24 cellular contexts compared by ENCODE assay signal in the genomic region with DNA sequence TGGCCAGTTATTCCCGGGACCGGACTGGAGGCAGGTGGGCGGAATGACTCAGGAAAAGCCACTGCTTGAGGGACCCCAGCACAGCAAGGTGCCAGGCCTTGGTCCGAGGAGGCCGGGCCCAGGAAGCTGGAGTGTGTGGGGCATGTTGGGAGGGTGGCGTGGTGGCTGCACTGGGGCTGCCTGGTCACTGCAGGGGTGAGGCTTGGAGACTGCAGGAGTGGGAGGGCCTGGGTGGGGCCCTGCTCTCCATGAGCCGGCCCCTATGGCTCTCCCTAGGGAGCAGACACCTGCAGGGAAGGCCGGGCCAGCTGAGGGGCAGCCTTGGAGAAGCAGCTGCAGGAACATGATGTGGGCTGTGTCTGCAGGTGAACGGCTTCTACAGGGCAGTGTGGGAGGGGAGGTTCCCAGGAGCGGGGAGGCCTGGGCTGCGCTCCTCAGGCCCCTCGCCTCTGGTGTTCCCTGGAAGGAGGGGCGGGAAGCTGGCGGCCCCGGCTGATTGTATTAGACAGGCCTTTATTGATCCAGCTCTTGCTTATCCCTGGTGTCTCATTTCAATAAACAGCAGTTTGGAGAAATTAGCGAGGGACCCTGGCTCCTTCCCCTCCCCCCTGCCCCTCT. TPM values are rescaled to one million over a fixed set of nuclear protein-coding genes. Genes with fewer than 3 reads are reported as not detected.
A peak's percentile ranks its signal among the peaks of the same experiment; 100 is the strongest.
DNase-seq lines count a peak whose midpoint lies in the region; ATAC-seq, FAIRE-seq and TF ChIP-seq lines count a peak whose summit lies in the region.
"Had no signal": no experiment of that assay in that cellular context is flagged by ENCODE, and none has a peak within 500 bp of the region (broad histone marks: within the 10 kb centered on the region; RNA-seq: fewer than 3 reads in every experiment).

No MANE protein-coding gene starts in this region.

- H3K4me1 ChIP-seq in HEK293 (ENCODE audit: control insufficient read depth, insufficient read depth, low read length) = no peaks in the 10 kb centered on the region
- H3K4me1 ChIP-seq in HepG2 (ENCODE audit: insufficient read depth, low read length) = no peaks in the 10 kb centered on the region
- H3K4me1 ChIP-seq: ascending aorta, esophagus squamous epithelium had no signal

- H3K36me3 ChIP-seq in HEK293 (ENCODE audit: control insufficient read depth in 2 of 2, insufficient read depth in 1 of 2, low read length in 2 of 2) (no peaks in the 10 kb centered on the region), HepG2 (replicated peaks in 1 of 2; ENCODE audit: control insufficient read depth in 1 of 2, insufficient read depth in 2 of 2, low read length in 2 of 2) (no peaks in the 10 kb centered on the region)
- H3K36me3 ChIP-seq: ascending aorta, esophagus squamous epithelium had no signal

- CTCF ChIA-PET in HEK293 (lab: Yijun Ruan, JAX) (interaction anchor here (0.8 to 4.7 kb wide), 2 partner anchors 10 to 38 kb away, joined by 3 to 31 read pairs; no protein-coding TSS in a partner anchor), HepG2 (lab: Yijun Ruan, JAX; ENCODE audit: low intra/inter-chr PET ratio, low total read pairs) (no interaction called here)

- ATAC-seq in HepG2 (peak; percentile 43), GM21528 (IDR thresholded peaks at IDR 0.05; ENCODE audit: low FRiP score, unreplicated experiment) (no peak), GM18498 (IDR thresholded peaks at IDR 0.05; ENCODE audit: unreplicated experiment) (no peak), HG03520 (IDR thresholded peaks at IDR 0.05; ENCODE audit: unreplicated experiment) (no peak)
- ATAC-seq: T-cell had no signal

- H3K27ac ChIP-seq in HEK293 (ENCODE audit: extremely low read depth, low read depth, low read length) (no peak overlapping the region), HepG2 (ENCODE audit: extremely low read length, insufficient read depth, low read length) (no peak overlapping the region)
- H3K27ac ChIP-seq: ascending aorta, esophagus squamous epithelium, KMS-11, RWPE1 had no signal

- peak; percentile 33 for DNase-seq in NCI-H2227 (lab: John Stamatoyannopoulos, UW; ENCODE audit: unreplicated experiment)
- DNase-seq in NCI-H2227 treated with DMSO at 0.1 percent for 48 hours (lab: John Stamatoyannopoulos, UW) = no peak
- DNase-seq in NCI-H2196 treated with DMSO at 0.1 percent for 48 hours (lab: John Stamatoyannopoulos, UW; ENCODE audit: unreplicated experiment) = peak; percentile 47
- no peak for DNase-seq in HepG2 (ENCODE audit: low spot score)
- DNase-seq: activated CD4-positive, alpha-beta T cell treated with anti-CD3 and anti-CD28 coated beads, Interleukin-2, amount 50 U/mL, for 48 hours; activated naive CD4-positive, alpha-beta T cell treated with Interleukin-2 at 50 U/mL for 16 hours; activated T-cell treated with anti-CD3 and anti-CD28 coated beads for 4 hours; cerebellar nuclear complex; effector CD8-positive, alpha-beta T cell; esophagus squamous epithelium; nucleus accumbens; retina; stimulated activated CD4-positive, alpha-beta T cell treated with anti-CD3 and anti-CD28 coated beads, Interleukin-15, amount 100 ng/mL, for 24 hours; T-cell; trophoblast cell had no signal

- no peaks in the 10 kb centered on the region for H3K79me2 ChIP-seq in HepG2 (ENCODE audit: insufficient read depth, low read length)

- no peak for TF ChIP-seq RAD21 in HepG2 (CRISPR knock-in tag; IDR thresholded peaks at IDR 0.05)

- 15% methylated on average over 7 of the region's 16 CpGs for WGBS in HepG2 (ENCODE audit: low lambda C conversion rate)

- BruUV-seq in HepG2 (replicated peaks; lab: Mats Ljungman, UMichigan) = no TSS peak

- TF ChIP-seq EP300 in HepG2 (IDR thresholded peaks at IDR 0.05; ENCODE audit: low read depth in 2 of 2, low read length in 2 of 2) (no peak), HepG2 (CRISPR knock-in tag; IDR thresholded peaks at IDR 0.05; ENCODE audit: borderline replicate concordance) (no peak)

- in situ Hi-C loops in HepG2 (cut with HindIII; ENCODE audit: extremely low pct_ligation_motif_present, low pct_unique_long_range_greater_than_20kb) = no loop called here

- no peak overlapping the region for H3K4me2 ChIP-seq in HepG2 (ENCODE audit: low read depth, low read length)
- H3K4me2 ChIP-seq: KMS-11 had no signal

- H3K9me3 ChIP-seq in HEK293 (ENCODE audit: control insufficient read depth, insufficient read depth, low read depth, low read length) = no peaks in the 10 kb centered on the region
- no peaks in the 10 kb centered on the region for H3K9me3 ChIP-seq in HepG2 (ENCODE audit: low read length)

- POLR2A ChIA-PET in HEK293 (lab: Yijun Ruan, JAX) = interaction anchor here (0.7 kb wide), 1 partner anchor 15 kb away, joined by 3 read pairs; no protein-coding TSS in a partner anchor
- POLR2A ChIA-PET in HepG2 (lab: Yijun Ruan, JAX) = interaction anchor here (0.6 to 1.1 kb wide), 2 partner anchors 9 to 171 kb away, joined by 3 read pairs; no protein-coding TSS in a partner anchor

- intact Hi-C loops in HepG2 (cut with micrococcal nuclease; ENCODE audit: unreplicated experiment) = no loop called here

- no peaks in the 10 kb centered on the region for H4K20me1 ChIP-seq in HepG2 (ENCODE audit: insufficient read depth, low read length)

- no peak overlapping the region for H3K9ac ChIP-seq in HepG2 (ENCODE audit: insufficient read depth, low read depth, low read length)
- H3K9ac ChIP-seq: KMS-11 had no signal

- H2AFZ ChIP-seq in HepG2 (ENCODE audit: low read length) = no peak overlapping the region

- H3K4me3 ChIP-seq in HEK293 (ENCODE audit: low read depth, low read length) = no peak overlapping the region
- H3K4me3 ChIP-seq in HepG2 (replicated peaks in 1 of 3; ENCODE audit: insufficient read depth in 1 of 3, low read depth in 2 of 3, low read length in 3 of 3) = no peak overlapping the region
- H3K4me3 ChIP-seq: ascending aorta, esophagus squamous epithelium had no signal

- peaks cover 9 to 45% of the 10 kb centered on the region in 2 experiments; a peak in 4 of 5 replicates for H3K27me3 ChIP-seq in HepG2 (ENCODE audit: control insufficient read depth in 1 of 2, insufficient read depth in 2 of 2, low read length in 2 of 2)
- H3K27me3 ChIP-seq: ascending aorta had no signal

- FAIRE-seq in HepG2 (lab: Jason Lieb, UNC) = no peak

- TF ChIP-seq POLR2A in HepG2 (IDR thresholded peaks at IDR 0.05; ENCODE audit: insufficient read depth in 1 of 2, low read depth in 2 of 2, low read length in 2 of 2) = no peak

- TF ChIP-seq CTCF in HEK293 (tag by site-specific recombination; IDR thresholded peaks at IDR 0.05) = no peak
- TF ChIP-seq CTCF in HepG2 (CRISPR knock-in tag; IDR thresholded peaks at IDR 0.05) = no peak

TF ChIP-seq in HEK293, 187 proteins besides CTCF, POLR2A, EP300 and RAD21 (continues in another document):
- TF ChIP-seq ZNF423 (tag by site-specific recombination; IDR thresholded peaks at IDR 0.05) = peak; percentile 72; the same call in 1 of the 2 replicates

TF ChIP-seq in HepG2, 621 proteins besides CTCF, POLR2A, EP300 and RAD21 (continues in another document):
- no peak for TF ChIP-seq ZNF737 (CRISPR knock-in tag; IDR thresholded peaks at IDR 0.05; ENCODE audit: borderline replicate concordance)

RNA-seq across cellular contexts. Expression of gene TMEM250, which starts 41.8 kb away (rescaled TPM):
- total RNA-seq in HepG2 (2016; rRNA removed; fragmentation: Illumina TruSeq; extraction: Trizol) = 12.0 and 13.9 TPM in 2 replicates
- 7.7 and 7.9 TPM in 2 replicates for total RNA-seq in HepG2 (2016; cell fraction: cytosol; rRNA removed; fragmentation: Illumina TruSeq; extraction: Trizol; ENCODE audit: low read depth)
- total RNA-seq in HepG2 (2016; cell fraction: insoluble cytoplasmic fraction; rRNA removed; fragmentation: Illumina TruSeq; extraction: Trizol) = 9.6 and 13.9 TPM in 2 replicates
- 17.8 and 22.1 TPM in 2 replicates for total RNA-seq in HepG2 (2016; cell fraction: membrane; rRNA removed; fragmentation: Illumina TruSeq; extraction: Trizol)
- 10.1 and 11.0 TPM in 2 replicates for total RNA-seq in HepG2 (2016; cell fraction: nucleus; rRNA removed; fragmentation: Illumina TruSeq; extraction: Trizol)
- polyA plus RNA-seq in HepG2 (2011; rRNA removed) = 5.5 and 7.1 TPM in 2 replicates
- polyA plus RNA-seq in HepG2 (2011; cell fraction: cytosol; rRNA removed) = 7.1 and 10.4 TPM in 2 replicates
- polyA plus RNA-seq in HepG2 (2011; cell fraction: nucleus; rRNA removed) = 9.4 and 12.5 TPM in 2 replicates
- 6.0 and 9.5 TPM in 2 replicates for polyA plus RNA-seq in HepG2 (2012)
- 6.4 and 8.1 TPM in 2 replicates for polyA plus RNA-seq in HepG2 (2016; cell fraction: cytosol; fragmentation: Illumina TruSeq; extraction: Trizol; ENCODE audit: low read depth)
- polyA plus RNA-seq in HepG2 (2016; cell fraction: insoluble cytoplasmic fraction; fragmentation: Illumina TruSeq; extraction: Trizol; ENCODE audit: low read depth) = 14.5 and 15.8 TPM in 2 replicates
- polyA plus RNA-seq in HepG2 (2016; cell fraction: membrane; fragmentation: Illumina TruSeq; extraction: Trizol; ENCODE audit: low read depth) = 14.9 and 17.1 TPM in 2 replicates
- 14.9 and 17.4 TPM in 2 replicates for polyA plus RNA-seq in HepG2 (2016; cell fraction: nucleus; fragmentation: Illumina TruSeq; extraction: Trizol; ENCODE audit: insufficient read depth, low read depth)
- 18.3 and 50.6 TPM in 2 replicates for polyA minus RNA-seq in HepG2 (2011; rRNA and poly(A)+ RNA removed; ENCODE audit: low replicate concordance)
- 7.9 and 8.8 TPM in 2 replicates for polyA minus RNA-seq in HepG2 (2011; cell fraction: cytosol; rRNA and poly(A)+ RNA removed)
- polyA minus RNA-seq in HepG2 (2011; cell fraction: nucleus; rRNA and poly(A)+ RNA removed) = 4.7 and 8.0 TPM in 2 replicates

RNA-seq across cellular contexts. Expression of gene LHX3, which starts 44.5 kb away (rescaled TPM):
- total RNA-seq in HepG2 (2016; rRNA removed; fragmentation: Illumina TruSeq; extraction: Trizol) = not detected in 2 replicates
- not detected in 2 replicates for total RNA-seq in HepG2 (2016; cell fraction: cytosol; rRNA removed; fragmentation: Illumina TruSeq; extraction: Trizol; ENCODE audit: low read depth)
- total RNA-seq in HepG2 (2016; cell fraction: insoluble cytoplasmic fraction; rRNA removed; fragmentation: Illumina TruSeq; extraction: Trizol) = not detected in 2 replicates
- total RNA-seq in HepG2 (2016; cell fraction: membrane; rRNA removed; fragmentation: Illumina TruSeq; extraction: Trizol) = not detected in 2 replicates
- total RNA-seq in HepG2 (2016; cell fraction: nucleus; rRNA removed; fragmentation: Illumina TruSeq; extraction: Trizol) = not detected in 2 replicates
- not detected in 2 replicates for polyA plus RNA-seq in HepG2 (2011; rRNA removed)
- not detected in 2 replicates for polyA plus RNA-seq in HepG2 (2011; cell fraction: cytosol; rRNA removed)
- 0.03 TPM in 1 of 2 replicates, not detected in the other for polyA plus RNA-seq in HepG2 (2011; cell fraction: nucleus; rRNA removed)
- polyA plus RNA-seq in HepG2 (2012) = not detected in 2 replicates
- polyA plus RNA-seq in HepG2 (2016; cell fraction: cytosol; fragmentation: Illumina TruSeq; extraction: Trizol; ENCODE audit: low read depth) = not detected in 2 replicates
- not detected in 2 replicates for polyA plus RNA-seq in HepG2 (2016; cell fraction: insoluble cytoplasmic fraction; fragmentation: Illumina TruSeq; extraction: Trizol; ENCODE audit: low read depth)
- polyA plus RNA-seq in HepG2 (2016; cell fraction: membrane; fragmentation: Illumina TruSeq; extraction: Trizol; ENCODE audit: low read depth) = not detected in 2 replicates
- polyA plus RNA-seq in HepG2 (2016; cell fraction: nucleus; fragmentation: Illumina TruSeq; extraction: Trizol; ENCODE audit: insufficient read depth, low read depth) = not detected in 2 replicates
- polyA minus RNA-seq in HepG2 (2011; rRNA and poly(A)+ RNA removed; ENCODE audit: low replicate concordance) = 0.05 TPM in 1 of 2 replicates, not detected in the other
- polyA minus RNA-seq in HepG2 (2011; cell fraction: cytosol; rRNA and poly(A)+ RNA removed) = not detected in 2 replicates
- polyA minus RNA-seq in HepG2 (2011; cell fraction: nucleus; rRNA and poly(A)+ RNA removed) = 0.13 TPM in 1 of 2 replicates, not detected in the other
- total RNA-seq: ascending aorta, esophagus squamous epithelium, liver, mucosa of gallbladder had no signal
- polyA plus RNA-seq: liver had no signal

Comparison
In these comparisons a context has a peak if more than half of its experiments do, and no peak if none do; other contexts are left out.
1. DNase-seq: peak in NCI-H2227 (single experiment) and NCI-H2196 treated with DMSO at 0.1 percent for 48 hours (single experiment); none in NCI-H2227 treated with DMSO at 0.1 percent for 48 hours (single experiment) and HepG2 (single experiment).